ENCODE assay signal across 1 cellular context in genomic region chr21:46455575-46456385, GRCh38.
TF ChIP-seq lines count a peak whose summit lies in the region.

No MANE protein-coding gene starts in this region.

TF ChIP-seq in K562, 482 proteins besides CTCF, POLR2A, EP300 and RAD21 (continued from another document and continues in another):
- TF ChIP-seq, protein P1, sequence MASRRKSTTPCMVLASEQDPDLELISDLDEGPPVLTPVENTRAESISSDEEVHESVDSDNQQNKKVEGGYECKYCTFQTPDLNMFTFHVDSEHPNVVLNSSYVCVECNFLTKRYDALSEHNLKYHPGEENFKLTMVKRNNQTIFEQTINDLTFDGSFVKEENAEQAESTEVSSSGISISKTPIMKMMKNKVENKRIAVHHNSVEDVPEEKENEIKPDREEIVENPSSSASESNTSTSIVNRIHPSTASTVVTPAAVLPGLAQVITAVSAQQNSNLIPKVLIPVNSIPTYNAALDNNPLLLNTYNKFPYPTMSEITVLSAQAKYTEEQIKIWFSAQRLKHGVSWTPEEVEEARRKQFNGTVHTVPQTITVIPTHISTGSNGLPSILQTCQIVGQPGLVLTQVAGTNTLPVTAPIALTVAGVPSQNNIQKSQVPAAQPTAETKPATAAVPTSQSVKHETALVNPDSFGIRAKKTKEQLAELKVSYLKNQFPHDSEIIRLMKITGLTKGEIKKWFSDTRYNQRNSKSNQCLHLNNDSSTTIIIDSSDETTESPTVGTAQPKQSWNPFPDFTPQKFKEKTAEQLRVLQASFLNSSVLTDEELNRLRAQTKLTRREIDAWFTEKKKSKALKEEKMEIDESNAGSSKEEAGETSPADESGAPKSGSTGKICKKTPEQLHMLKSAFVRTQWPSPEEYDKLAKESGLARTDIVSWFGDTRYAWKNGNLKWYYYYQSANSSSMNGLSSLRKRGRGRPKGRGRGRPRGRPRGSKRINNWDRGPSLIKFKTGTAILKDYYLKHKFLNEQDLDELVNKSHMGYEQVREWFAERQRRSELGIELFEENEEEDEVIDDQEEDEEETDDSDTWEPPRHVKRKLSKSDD (conservative IDR thresholded peaks at IDR 0.05; ENCODE audit: low read length): no peak
- no peak for TF ChIP-seq FOXA3 (CRISPR knock-in tag; conservative IDR thresholded peaks at IDR 0.05 in 1 of 2, IDR thresholded peaks at IDR 0.05 in 1 of 2)
- TF ChIP-seq PRPF4 (IDR thresholded peaks at IDR 0.05; ENCODE audit: insufficient read depth, low read depth, low read length, poor library complexity, severe bottlenecking): no peak
- TF ChIP-seq NBN (IDR thresholded peaks at IDR 0.05; ENCODE audit: low read depth): peak; percentile 48; the same call in 1 of the 2 replicates
- no peak for TF ChIP-seq ZNF3 (CRISPR knock-in tag; IDR thresholded peaks at IDR 0.05)
- TF ChIP-seq ZNF77 (CRISPR knock-in tag; IDR thresholded peaks at IDR 0.05): no peak
- no peak for TF ChIP-seq RBM34 (IDR thresholded peaks at IDR 0.05; ENCODE audit: borderline replicate concordance, insufficient read depth, low read length)
- no peak for TF ChIP-seq U2AF2 (optimal IDR thresholded peaks at IDR 0.05; ENCODE audit: low read depth, low read length)
- no peak for TF ChIP-seq PTTG1 (tag; IDR thresholded peaks at IDR 0.05; ENCODE audit: low read depth)
- TF ChIP-seq ZKSCAN1 (IDR thresholded peaks at IDR 0.05; ENCODE audit: low read depth, low read length): peak; percentile 60; the same call in 1 of the 2 replicates
- no peak for TF ChIP-seq ZNF551 (CRISPR knock-in tag; IDR thresholded peaks at IDR 0.05)
- TF ChIP-seq PHB2 (IDR thresholded peaks at IDR 0.05; ENCODE audit: low read depth): no peak
- TF ChIP-seq HIVEP1 (CRISPR knock-in tag; IDR thresholded peaks at IDR 0.05): no peak
- no peak for TF ChIP-seq E2F3 (CRISPR knock-in tag; IDR thresholded peaks at IDR 0.05)
- no peak for TF ChIP-seq PCBP1 (IDR thresholded peaks at IDR 0.05; ENCODE audit: low read depth, low read length, poor library complexity, severe bottlenecking)
- TF ChIP-seq TCFL5 (CRISPR knock-in tag; conservative IDR thresholded peaks at IDR 0.05): no peak
- 0 out of 2 replicates have a peak, but pooled peaks have one; percentile 46 for TF ChIP-seq CREB3 (tag; conservative IDR thresholded peaks at IDR 0.05; ENCODE audit: low read depth)
- peak; percentile 62; the same call in 1 of the 2 replicates for TF ChIP-seq BCOR (IDR thresholded peaks at IDR 0.05)
- no peak for TF ChIP-seq MAFG (tag; conservative IDR thresholded peaks at IDR 0.05)
- no peak for TF ChIP-seq ASH1L (IDR thresholded peaks at IDR 0.05; ENCODE audit: borderline replicate concordance, low read depth, partially characterized antibody)
- no peak for TF ChIP-seq SMC3 (conservative IDR thresholded peaks at IDR 0.05; ENCODE audit: insufficient read depth, low read depth, low read length)
- TF ChIP-seq, protein P2, sequence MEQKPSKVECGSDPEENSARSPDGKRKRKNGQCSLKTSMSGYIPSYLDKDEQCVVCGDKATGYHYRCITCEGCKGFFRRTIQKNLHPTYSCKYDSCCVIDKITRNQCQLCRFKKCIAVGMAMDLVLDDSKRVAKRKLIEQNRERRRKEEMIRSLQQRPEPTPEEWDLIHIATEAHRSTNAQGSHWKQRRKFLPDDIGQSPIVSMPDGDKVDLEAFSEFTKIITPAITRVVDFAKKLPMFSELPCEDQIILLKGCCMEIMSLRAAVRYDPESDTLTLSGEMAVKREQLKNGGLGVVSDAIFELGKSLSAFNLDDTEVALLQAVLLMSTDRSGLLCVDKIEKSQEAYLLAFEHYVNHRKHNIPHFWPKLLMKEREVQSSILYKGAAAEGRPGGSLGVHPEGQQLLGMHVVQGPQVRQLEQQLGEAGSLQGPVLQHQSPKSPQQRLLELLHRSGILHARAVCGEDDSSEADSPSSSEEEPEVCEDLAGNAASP (IDR thresholded peaks at IDR 0.05): no peak
- no peak for TF ChIP-seq ELF4 (CRISPR knock-in tag; IDR thresholded peaks at IDR 0.05)
- TF ChIP-seq ZBTB40 (IDR thresholded peaks at IDR 0.05): no peak
- no peak for TF ChIP-seq ZBTB40 (CRISPR knock-in tag; IDR thresholded peaks at IDR 0.05)
- no peak for TF ChIP-seq SNIP1 (IDR thresholded peaks at IDR 0.05; ENCODE audit: low read depth)
- no peak for TF ChIP-seq ZNF583 (CRISPR knock-in tag; IDR thresholded peaks at IDR 0.05)
- TF ChIP-seq, protein P3, sequence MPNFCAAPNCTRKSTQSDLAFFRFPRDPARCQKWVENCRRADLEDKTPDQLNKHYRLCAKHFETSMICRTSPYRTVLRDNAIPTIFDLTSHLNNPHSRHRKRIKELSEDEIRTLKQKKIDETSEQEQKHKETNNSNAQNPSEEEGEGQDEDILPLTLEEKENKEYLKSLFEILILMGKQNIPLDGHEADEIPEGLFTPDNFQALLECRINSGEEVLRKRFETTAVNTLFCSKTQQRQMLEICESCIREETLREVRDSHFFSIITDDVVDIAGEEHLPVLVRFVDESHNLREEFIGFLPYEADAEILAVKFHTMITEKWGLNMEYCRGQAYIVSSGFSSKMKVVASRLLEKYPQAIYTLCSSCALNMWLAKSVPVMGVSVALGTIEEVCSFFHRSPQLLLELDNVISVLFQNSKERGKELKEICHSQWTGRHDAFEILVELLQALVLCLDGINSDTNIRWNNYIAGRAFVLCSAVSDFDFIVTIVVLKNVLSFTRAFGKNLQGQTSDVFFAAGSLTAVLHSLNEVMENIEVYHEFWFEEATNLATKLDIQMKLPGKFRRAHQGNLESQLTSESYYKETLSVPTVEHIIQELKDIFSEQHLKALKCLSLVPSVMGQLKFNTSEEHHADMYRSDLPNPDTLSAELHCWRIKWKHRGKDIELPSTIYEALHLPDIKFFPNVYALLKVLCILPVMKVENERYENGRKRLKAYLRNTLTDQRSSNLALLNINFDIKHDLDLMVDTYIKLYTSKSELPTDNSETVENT (CRISPR knock-in tag; IDR thresholded peaks at IDR 0.05): no peak
- peak; percentile 66; the same call in 1 of the 2 replicates for TF ChIP-seq ZNF584 (CRISPR knock-in tag; IDR thresholded peaks at IDR 0.05; ENCODE audit: low read depth)
- peak; percentile 76 to 96 for TF ChIP-seq RCOR1 (IDR thresholded peaks at IDR 0.05; ENCODE audit: borderline replicate concordance in 1 of 2, low read depth in 2 of 2, low read length in 2 of 2)
- no peak for TF ChIP-seq CEBPG (CRISPR knock-in tag; IDR thresholded peaks at IDR 0.05)
- TF ChIP-seq CEBPG (tag; conservative IDR thresholded peaks at IDR 0.05 in 1 of 2, IDR thresholded peaks at IDR 0.05 in 1 of 2): no peak
- TF ChIP-seq, protein P4, sequence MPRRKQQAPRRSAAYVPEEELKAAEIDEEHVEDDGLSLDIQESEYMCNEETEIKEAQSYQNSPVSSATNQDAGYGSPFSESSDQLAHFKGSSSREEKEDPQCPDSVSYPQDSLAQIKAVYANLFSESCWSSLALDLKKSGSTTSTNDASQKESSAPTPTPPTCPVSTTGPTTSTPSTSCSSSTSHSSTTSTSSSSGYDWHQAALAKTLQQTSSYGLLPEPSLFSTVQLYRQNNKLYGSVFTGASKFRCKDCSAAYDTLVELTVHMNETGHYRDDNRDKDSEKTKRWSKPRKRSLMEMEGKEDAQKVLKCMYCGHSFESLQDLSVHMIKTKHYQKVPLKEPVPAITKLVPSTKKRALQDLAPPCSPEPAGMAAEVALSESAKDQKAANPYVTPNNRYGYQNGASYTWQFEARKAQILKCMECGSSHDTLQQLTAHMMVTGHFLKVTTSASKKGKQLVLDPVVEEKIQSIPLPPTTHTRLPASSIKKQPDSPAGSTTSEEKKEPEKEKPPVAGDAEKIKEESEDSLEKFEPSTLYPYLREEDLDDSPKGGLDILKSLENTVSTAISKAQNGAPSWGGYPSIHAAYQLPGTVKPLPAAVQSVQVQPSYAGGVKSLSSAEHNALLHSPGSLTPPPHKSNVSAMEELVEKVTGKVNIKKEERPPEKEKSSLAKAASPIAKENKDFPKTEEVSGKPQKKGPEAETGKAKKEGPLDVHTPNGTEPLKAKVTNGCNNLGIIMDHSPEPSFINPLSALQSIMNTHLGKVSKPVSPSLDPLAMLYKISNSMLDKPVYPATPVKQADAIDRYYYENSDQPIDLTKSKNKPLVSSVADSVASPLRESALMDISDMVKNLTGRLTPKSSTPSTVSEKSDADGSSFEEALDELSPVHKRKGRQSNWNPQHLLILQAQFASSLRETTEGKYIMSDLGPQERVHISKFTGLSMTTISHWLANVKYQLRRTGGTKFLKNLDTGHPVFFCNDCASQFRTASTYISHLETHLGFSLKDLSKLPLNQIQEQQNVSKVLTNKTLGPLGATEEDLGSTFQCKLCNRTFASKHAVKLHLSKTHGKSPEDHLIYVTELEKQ (CRISPR knock-in tag; IDR thresholded peaks at IDR 0.05): no peak
